ENCODE assay signal across 8 cellular contexts in genomic region chr11:67118059-67118766, GRCh38. TPM values are rescaled to one million over a fixed set of nuclear protein-coding genes. Genes with fewer than 3 reads are reported as not detected.
DNase-seq lines count a peak whose midpoint lies in the region; ATAC-seq and TF ChIP-seq lines count a peak whose summit lies in the region.

No MANE protein-coding gene starts in this region.

- H3K36me3 ChIP-seq in fibroblast of lung (ENCODE audit: control insufficient read depth, insufficient read depth, low read length) (no peaks in the 10 kb centered on the region), tibial nerve (no peaks in the 10 kb centered on the region)

- H3K4me1 ChIP-seq in fibroblast of lung (ENCODE audit: control insufficient read depth, extremely low read depth, insufficient read depth, low read length) (peaks cover 5% of the 10 kb centered on the region), tibial nerve (peaks cover 0 to 27% (median 10%) of the 10 kb centered on the region in 4 donors)

- H3K27ac ChIP-seq in fibroblast of lung (ENCODE audit: insufficient read depth, low read length) (peak overlapping the region; percentile 78), tibial nerve (peak overlapping the region; percentile 96 to 99 (median 98))

- peak overlapping the region; percentile 59 for H3K4me2 ChIP-seq in fibroblast of lung (ENCODE audit: extremely low read depth, insufficient read depth, low read length)

- no peaks in the 10 kb centered on the region for H3K9me3 ChIP-seq in fibroblast of lung (ENCODE audit: control insufficient read depth, insufficient read depth, low read depth, low read length)
- no peaks in the 10 kb centered on the region for H3K9me3 ChIP-seq in tibial nerve

- intact Hi-C loops in natural killer cell (cut with micrococcal nuclease), result no loop called here

- DNase-seq in ELF-1 (ENCODE audit: low read depth, low spot score) (peak; percentile 55), NCI-H1105 (lab: John Stamatoyannopoulos, UW) (peak; percentile 25), fibroblast of lung (ENCODE audit: low read depth in 2 of 2) (peak in 1 of 2 donors; percentile 17), natural killer cell (peak; percentile 59), tibial nerve (ENCODE audit: low spot score in 2 of 2) (no peak), NOMO-1 treated with dmso at 0.1 percent for 144 hours (lab: John Stamatoyannopoulos, UW; ENCODE audit: unreplicated experiment) (no peak)
- peak; percentile 69 to 71 for DNase-seq in activated T-cell treated with anti-CD3 and anti-CD28 coated beads, Interleukin-2, amount 50 U/mL, for 72 hours

- H3K27me3 ChIP-seq in fibroblast of lung (ENCODE audit: control insufficient read depth, insufficient read depth, low read length) (no peaks in the 10 kb centered on the region), tibial nerve (no peaks in the 10 kb centered on the region)

- TF ChIP-seq POLR2A in tibial nerve (IDR thresholded peaks at IDR 0.05), result no peak

- WGBS in tibial nerve, 2 donors, result 0 to 8% methylated on average over 8 to 30 of the region's 80 CpGs

- H4K20me1 ChIP-seq in fibroblast of lung (ENCODE audit: control insufficient read depth, extremely low read depth, insufficient read depth, low read length), result no peaks in the 10 kb centered on the region

- H3K9ac ChIP-seq in fibroblast of lung (ENCODE audit: insufficient read depth, low read length), result peak overlapping the region; percentile 82

- H3K9me3 Mint-ChIP-seq in activated T-cell treated with anti-CD3 and anti-CD28 coated beads, Interleukin-2, amount 50 U/mL, for 72 hours, result no peaks in the 10 kb centered on the region
- H3K9me3 Mint-ChIP-seq in natural killer cell, result no peaks in the 10 kb centered on the region

- no peaks in the 10 kb centered on the region for H3K27me3 Mint-ChIP-seq in activated T-cell treated with anti-CD3 and anti-CD28 coated beads, Interleukin-2, amount 50 U/mL, for 72 hours (ENCODE audit: low read depth)
- no peaks in the 10 kb centered on the region for H3K27me3 Mint-ChIP-seq in natural killer cell (ENCODE audit: low read depth in 2 of 2)

- peaks cover 15 to 19% of the 10 kb centered on the region in 2 donors for H3K36me3 Mint-ChIP-seq in activated T-cell treated with anti-CD3 and anti-CD28 coated beads, Interleukin-2, amount 50 U/mL, for 72 hours (ENCODE audit: insufficient read depth in 2 of 2)
- H3K36me3 Mint-ChIP-seq in natural killer cell, result no peaks in the 10 kb centered on the region

- H3K4me3 ChIP-seq in fibroblast of lung (replicated peaks in 1 of 4; ENCODE audit: control extremely low read depth in 1 of 4, insufficient read depth in 1 of 4, low read depth in 3 of 4, low read length in 4 of 4) (peak overlapping the region in 2 of 4 experiments; percentile 17 to 42), tibial nerve (peak overlapping the region; percentile 55 to 98 (median 86))

- H3K4me3 Mint-ChIP-seq in activated T-cell treated with anti-CD3 and anti-CD28 coated beads, Interleukin-2, amount 50 U/mL, for 72 hours, result peak overlapping the region; percentile 76 to 89
- H3K4me3 Mint-ChIP-seq in natural killer cell, result peak overlapping the region; percentile 92

- TF ChIP-seq CTCF in fibroblast of lung (conservative IDR thresholded peaks at IDR 0.05 in 1 of 2, IDR thresholded peaks at IDR 0.05 in 1 of 2; ENCODE audit: low read depth in 1 of 2, low read length in 2 of 2) (no peak), natural killer cell (IDR thresholded peaks at IDR 0.05) (no peak), tibial nerve (IDR thresholded peaks at IDR 0.05) (peak in 1 of 5 experiments; percentile 7)

- H2AFZ ChIP-seq in fibroblast of lung (ENCODE audit: low read length), result peak overlapping the region; percentile 76

- H3K4me1 Mint-ChIP-seq in activated T-cell treated with anti-CD3 and anti-CD28 coated beads, Interleukin-2, amount 50 U/mL, for 72 hours (ENCODE audit: low read depth), result peaks cover 34% of the 10 kb centered on the region
- H3K4me1 Mint-ChIP-seq in natural killer cell, result peaks cover 29 to 33% of the 10 kb centered on the region in 2 donors

- TF ChIP-seq EP300 in tibial nerve (IDR thresholded peaks at IDR 0.05), result no peak

- no peak overlapping the region for H3K27ac Mint-ChIP-seq in activated T-cell treated with anti-CD3 and anti-CD28 coated beads, Interleukin-2, amount 50 U/mL, for 72 hours
- H3K27ac Mint-ChIP-seq in natural killer cell, result peak overlapping the region; percentile 91 to 97

- peak; percentile 12 for ATAC-seq in GM21825 (IDR thresholded peaks at IDR 0.05; ENCODE audit: unreplicated experiment)
- ATAC-seq in activated T-cell treated with anti-CD3 and anti-CD28 coated beads, Interleukin-2, amount 50 U/mL, for 72 hours (replicated peaks in 1 of 2), result peak; percentile 28
- peak in 2 of 3 donors; percentile 3 to 6 for ATAC-seq in natural killer cell

- H3K79me2 ChIP-seq in fibroblast of lung (ENCODE audit: control insufficient read depth, insufficient read depth, low read length), result peaks cover 40% of the 10 kb centered on the region

RNA-seq across cellular contexts. Expression of gene KDM2A, which starts 0.8 kb away (rescaled TPM):
- total RNA-seq in activated T-cell treated with anti-CD3 and anti-CD28 coated beads, Interleukin-2, amount 50 U/mL, for 72 hours, result 100 to 1,000 TPM; 104 to 107 TPM
- 33.1 and 42.6 TPM in 2 replicates for total RNA-seq in fibroblast of lung
- 36.4 and 39.2 TPM in 2 replicates for polyA plus RNA-seq in fibroblast of lung
- 28.7 and 29.9 TPM in 2 replicates for polyA plus RNA-seq in fibroblast of lung (2012)
- polyA minus RNA-seq in fibroblast of lung (ENCODE audit: low replicate concordance), result 92.0 and 105 TPM in 2 replicates
- total RNA-seq in natural killer cell, result 100 to 1,000 TPM; 268 to 312 (median 283) TPM
- total RNA-seq in tibial nerve, result 100 to 1,000 TPM in 1 of 4 donors, 10 to 100 TPM in 3; 40.9 to 106 (median 67.4) TPM

Comparison
In these comparisons a context has a peak if more than half of its experiments do, and no peak if none do; other contexts are left out.
1. DNase-seq: peak in ELF-1 (single experiment), NCI-H1105 (single experiment), activated T-cell treated with anti-CD3 and anti-CD28 coated beads, Interleukin-2, amount 50 U/mL, for 72 hours (2 of 2) and natural killer cell (single experiment); none in tibial nerve (0 of 2) and NOMO-1 treated with dmso at 0.1 percent for 144 hours (single experiment).
2. Peak in every context shown above with its lines, with median percentiles within 50 percentile points of each other: ATAC-seq.